8 cellular contexts compared by ENCODE assay signal in genomic region chr22:37638351-37639069, GRCh38. TPM values are rescaled to one million over a fixed set of nuclear protein-coding genes. Genes with fewer than 3 reads are reported as not detected.
A peak's percentile ranks its signal among the peaks of the same experiment; 100 is the strongest.
DNase-seq lines count a peak whose midpoint lies in the region; ATAC-seq lines count a peak whose summit lies in the region.

No MANE protein-coding gene starts in this region.

- POLR2A ChIA-PET in activated CD4-positive, alpha-beta memory T cell treated with anti-CD3 and anti-CD28 coated beads, Interleukin-2, amount 10 ng/mL, durations not matched to agents 7 days and 5 days (lab: Charles Lee) = interaction anchor here (0.6 to 13.1 kb wide), 11 partner anchors 9 to 396 kb away, joined by 3 to 126 read pairs (median 8); partner anchors contain the start of genes ANKRD54, GGA1, LGALS1 and PDXP

- CTCF ChIA-PET in activated CD4-positive, alpha-beta memory T cell treated with anti-CD3 and anti-CD28 coated beads, Interleukin-2, amount 10 ng/mL, durations not matched to agents 7 days and 5 days (lab: Charles Lee) = interaction anchor here (1.1 to 16.0 kb wide), 5 partner anchors 8 to 42 kb away, joined by 4 to 301 read pairs (median 53); partner anchors contain the start of genes LGALS1, NOL12 and PDXP

- peak overlapping the region; percentile 92 for H3K4me3 Mint-ChIP-seq in activated CD4-positive, alpha-beta memory T cell treated with anti-CD3 and anti-CD28 coated beads, Interleukin-2, amount 10 ng/mL, durations not matched to agents 7 days and 5 days
- peak overlapping the region; percentile 98 for H3K4me3 Mint-ChIP-seq in stimulated activated naive CD8-positive, alpha-beta T cell treated with anti-CD3 and anti-CD28 coated beads, Interleukin-15, amount 100 ng/mL, for 72 hours

- H3K36me3 Mint-ChIP-seq in activated CD4-positive, alpha-beta memory T cell treated with anti-CD3 and anti-CD28 coated beads, Interleukin-2, amount 10 ng/mL, durations not matched to agents 7 days and 5 days (ENCODE audit: low read depth) = peaks cover 36% of the 10 kb centered on the region

- H3K27ac Mint-ChIP-seq in activated CD4-positive, alpha-beta memory T cell treated with anti-CD3 and anti-CD28 coated beads, Interleukin-2, amount 10 ng/mL, durations not matched to agents 7 days and 5 days = peak overlapping the region; percentile 95
- H3K27ac Mint-ChIP-seq in stimulated activated naive CD8-positive, alpha-beta T cell treated with anti-CD3 and anti-CD28 coated beads, Interleukin-15, amount 100 ng/mL, for 72 hours = peak overlapping the region; percentile 46 to 61

- H3K4me3 ChIP-seq in iPS-15b (ENCODE audit: low read depth, low read length) = peak overlapping the region; percentile 69

- ATAC-seq in activated CD4-positive, CD25-positive, alpha-beta regulatory T cell treated with anti-CD3 and anti-CD28 coated beads, Interleukin-2, amount 50 U/mL, for 24 hours = peak; percentile 19 to 25
- ATAC-seq in stimulated activated naive CD8-positive, alpha-beta T cell treated with anti-CD3 and anti-CD28 coated beads, Interleukin-15, amount 100 ng/mL, for 72 hours = peak; percentile 15
- ATAC-seq in HG03520 (IDR thresholded peaks at IDR 0.05; ENCODE audit: unreplicated experiment) (no peak), HG03196 (IDR thresholded peaks at IDR 0.05; ENCODE audit: unreplicated experiment) (no peak)

- no peaks in the 10 kb centered on the region for H3K27me3 ChIP-seq in iPS-15b (ENCODE audit: control insufficient read depth, insufficient read depth, low read length)

- H3K9me3 Mint-ChIP-seq in activated CD4-positive, alpha-beta memory T cell treated with anti-CD3 and anti-CD28 coated beads, Interleukin-2, amount 10 ng/mL, durations not matched to agents 7 days and 5 days = no peaks in the 10 kb centered on the region
- H3K9me3 Mint-ChIP-seq in stimulated activated naive CD8-positive, alpha-beta T cell treated with anti-CD3 and anti-CD28 coated beads, Interleukin-15, amount 100 ng/mL, for 72 hours = no peaks in the 10 kb centered on the region

- H3K4me1 Mint-ChIP-seq in activated CD4-positive, alpha-beta memory T cell treated with anti-CD3 and anti-CD28 coated beads, Interleukin-2, amount 10 ng/mL, durations not matched to agents 7 days and 5 days = peaks cover 80% of the 10 kb centered on the region
- H3K4me1 Mint-ChIP-seq in stimulated activated naive CD8-positive, alpha-beta T cell treated with anti-CD3 and anti-CD28 coated beads, Interleukin-15, amount 100 ng/mL, for 72 hours = peaks cover 89% of the 10 kb centered on the region

- H3K4me1 ChIP-seq in iPS-15b (ENCODE audit: control insufficient read depth, insufficient read depth, low read length) = peaks cover 18% of the 10 kb centered on the region

- H3K9me3 ChIP-seq in iPS-15b (ENCODE audit: control insufficient read depth, insufficient read depth, low read length) = no peaks in the 10 kb centered on the region

- H3K9ac ChIP-seq in iPS-15b (ENCODE audit: low read depth, low read length) = no peak overlapping the region

- peaks cover 9% of the 10 kb centered on the region for H3K36me3 ChIP-seq in iPS-15b (ENCODE audit: control insufficient read depth, insufficient read depth, low read length)

- no peaks in the 10 kb centered on the region for H3K27me3 Mint-ChIP-seq in activated CD4-positive, alpha-beta memory T cell treated with anti-CD3 and anti-CD28 coated beads, Interleukin-2, amount 10 ng/mL, durations not matched to agents 7 days and 5 days
- no peaks in the 10 kb centered on the region for H3K27me3 Mint-ChIP-seq in stimulated activated naive CD8-positive, alpha-beta T cell treated with anti-CD3 and anti-CD28 coated beads, Interleukin-15, amount 100 ng/mL, for 72 hours

- DNase-seq in activated CD4-positive, CD25-positive, alpha-beta regulatory T cell treated with anti-CD3 and anti-CD28 coated beads, Interleukin-2, amount 50 U/mL, for 72 hours = no peak
- peak; percentile 70 for DNase-seq in activated CD4-positive, alpha-beta memory T cell treated with anti-CD3 and anti-CD28 coated beads, Interleukin-2, amount 10 ng/mL, durations not matched to agents 7 days and 5 days
- peak; percentile 42 to 44 for DNase-seq in stimulated activated naive CD8-positive, alpha-beta T cell treated with anti-CD3 and anti-CD28 coated beads, Interleukin-15, amount 100 ng/mL, for 72 hours
- no peak for DNase-seq in NCI-H1417 treated with DMSO at 0.1 percent for 48 hours (lab: John Stamatoyannopoulos, UW)

RNA-seq across cellular contexts. Expression of gene SH3BP1, which starts 1.0 kb away (rescaled TPM):
- total RNA-seq in activated CD4-positive, alpha-beta memory T cell treated with anti-CD3 and anti-CD28 coated beads, Interleukin-2, amount 10 ng/mL, durations not matched to agents 7 days and 5 days = 100 to 1,000 TPM; 161 to 162 TPM

RNA-seq across cellular contexts. Expression of gene PDXP, which starts 20.0 kb away (rescaled TPM):
- 10 to 100 TPM; 19.1 to 21.6 TPM for total RNA-seq in activated CD4-positive, alpha-beta memory T cell treated with anti-CD3 and anti-CD28 coated beads, Interleukin-2, amount 10 ng/mL, durations not matched to agents 7 days and 5 days

RNA-seq across cellular contexts. Expression of gene GGA1, which starts 29.9 kb away (rescaled TPM):
- total RNA-seq in activated CD4-positive, alpha-beta memory T cell treated with anti-CD3 and anti-CD28 coated beads, Interleukin-2, amount 10 ng/mL, durations not matched to agents 7 days and 5 days = 10 to 100 TPM; 59.5 to 64.4 TPM

RNA-seq across cellular contexts. Expression of gene LGALS1, which starts 36.9 kb away (rescaled TPM):
- total RNA-seq in activated CD4-positive, alpha-beta memory T cell treated with anti-CD3 and anti-CD28 coated beads, Interleukin-2, amount 10 ng/mL, durations not matched to agents 7 days and 5 days = 1,000 to 10,000 TPM; 2,209 to 2,240 TPM

RNA-seq across cellular contexts. Expression of gene NOL12, which starts 47.6 kb away (rescaled TPM):
- 10 to 100 TPM; 36.6 to 36.9 TPM for total RNA-seq in activated CD4-positive, alpha-beta memory T cell treated with anti-CD3 and anti-CD28 coated beads, Interleukin-2, amount 10 ng/mL, durations not matched to agents 7 days and 5 days

Comparison
In these comparisons a context has a peak if more than half of its experiments do, and no peak if none do; other contexts are left out.
1. ATAC-seq: peak in activated CD4-positive, CD25-positive, alpha-beta regulatory T cell treated with anti-CD3 and anti-CD28 coated beads, Interleukin-2, amount 50 U/mL, for 24 hours (2 of 2) and stimulated activated naive CD8-positive, alpha-beta T cell treated with anti-CD3 and anti-CD28 coated beads, Interleukin-15, amount 100 ng/mL, for 72 hours (single experiment); none in HG03520 (single experiment) and HG03196 (single experiment).
2. DNase-seq: peak in activated CD4-positive, alpha-beta memory T cell treated with anti-CD3 and anti-CD28 coated beads, Interleukin-2, amount 10 ng/mL, durations not matched to agents 7 days and 5 days (single experiment) and stimulated activated naive CD8-positive, alpha-beta T cell treated with anti-CD3 and anti-CD28 coated beads, Interleukin-15, amount 100 ng/mL, for 72 hours (2 of 2); none in activated CD4-positive, CD25-positive, alpha-beta regulatory T cell treated with anti-CD3 and anti-CD28 coated beads, Interleukin-2, amount 50 U/mL, for 72 hours (single experiment) and NCI-H1417 treated with DMSO at 0.1 percent for 48 hours (single experiment).